Comparison of ENCODE assay signal across 15 cellular contexts in genomic region chr3:196246612-196247308, GRCh38. TPM values are rescaled to one million over a fixed set of nuclear protein-coding genes. Genes with fewer than 3 reads are reported as not detected.
A peak's percentile ranks its signal among the peaks of the same experiment; 100 is the strongest.
DNase-seq lines count a peak whose midpoint lies in the region; ATAC-seq, FAIRE-seq and TF ChIP-seq lines count a peak whose summit lies in the region.
"Had no signal": no experiment of that assay in that cellular context is flagged by ENCODE, and none has a peak within 500 bp of the region (broad histone marks: within the 10 kb centered on the region; RNA-seq: fewer than 3 reads in every experiment).

No MANE protein-coding gene starts in this region.

- H3K27ac ChIP-seq in DND-41 (ENCODE audit: low read length) (no peak overlapping the region), keratinocyte (ENCODE audit: control insufficient read depth, insufficient read depth, low read length) (no peak overlapping the region)
- H3K27ac ChIP-seq: prostate gland, SJSA1, suprapubic skin had no signal

- no peak overlapping the region for H3K4me3 Mint-ChIP-seq in activated T-cell treated with anti-CD3 and anti-CD28 coated beads, Interleukin-2, amount 50 U/mL, for 72 hours
- H3K4me3 Mint-ChIP-seq: activated naive CD4-positive, alpha-beta T cell treated with anti-CD3 and anti-CD28 coated beads for 36 hours had no signal

- H3K4me3 ChIP-seq in DND-41 (ENCODE audit: low read depth in 1 of 2, low read length in 2 of 2) (no peak overlapping the region), keratinocyte (ENCODE audit: control insufficient read depth in 2 of 3, extremely low read depth in 1 of 3, insufficient read depth in 2 of 3, low read depth in 1 of 3, low read length in 3 of 3) (no peak overlapping the region)
- H3K4me3 ChIP-seq: heart right ventricle, prostate gland, SJSA1, suprapubic skin had no signal

- H3K27me3 ChIP-seq in DND-41 (ENCODE audit: insufficient read depth, low read length, poor library complexity) (no peaks in the 10 kb centered on the region), keratinocyte (ENCODE audit: control insufficient read depth, extremely low read depth, insufficient read depth, low read length) (no peaks in the 10 kb centered on the region)
- H3K27me3 ChIP-seq: heart right ventricle, SJSA1, suprapubic skin had no signal

- no peaks in the 10 kb centered on the region for H3K27me3 Mint-ChIP-seq in activated T-cell treated with anti-CD3 and anti-CD28 coated beads, Interleukin-2, amount 50 U/mL, for 72 hours (ENCODE audit: low read depth)

- no peaks in the 10 kb centered on the region for H4K20me1 ChIP-seq in DND-41 (ENCODE audit: insufficient read depth, low read length)
- H4K20me1 ChIP-seq in keratinocyte (ENCODE audit: control insufficient read depth, extremely low read depth, insufficient read depth, low read length) = no peaks in the 10 kb centered on the region

- H3K36me3 Mint-ChIP-seq in activated T-cell treated with anti-CD3 and anti-CD28 coated beads, Interleukin-2, amount 50 U/mL, for 72 hours (ENCODE audit: insufficient read depth in 2 of 2) = peaks cover 2 to 6% of the 10 kb centered on the region in 2 donors

- H3K4me1 Mint-ChIP-seq in activated T-cell treated with anti-CD3 and anti-CD28 coated beads, Interleukin-2, amount 50 U/mL, for 72 hours (ENCODE audit: low read depth) = no peaks in the 10 kb centered on the region

- DNase-seq in DND-41 (peak; percentile 40), HS-5 (ENCODE audit: low read depth) (peak; percentile 90), keratinocyte (ENCODE audit: low read depth, low spot score) (peak; percentile 83), DMS53 (lab: John Stamatoyannopoulos, UW) (no peak)
- DNase-seq in activated T-cell treated with anti-CD3 and anti-CD28 coated beads, Interleukin-2, amount 50 U/mL, for 72 hours = peak in 1 of 2 donors; percentile 11
- DNase-seq in effector CD8-positive, alpha-beta T cell (lab: John Stamatoyannopoulos, UW) = no peak
- DNase-seq: activated naive CD4-positive, alpha-beta T cell treated with anti-CD3 and anti-CD28 coated beads for 36 hours; heart right ventricle; NCI-H1092 treated with DMSO at 0.1 percent for 48 hours; NCI-H526 treated with DMSO at 0.1 percent for 48 hours had no signal

- no peak overlapping the region for H2AFZ ChIP-seq in DND-41 (ENCODE audit: low read depth, low read length)
- no peak overlapping the region for H2AFZ ChIP-seq in keratinocyte (ENCODE audit: control insufficient read depth, low read length)

- H3K9me3 Mint-ChIP-seq in activated T-cell treated with anti-CD3 and anti-CD28 coated beads, Interleukin-2, amount 50 U/mL, for 72 hours = no peaks in the 10 kb centered on the region
- H3K9me3 Mint-ChIP-seq: activated naive CD4-positive, alpha-beta T cell treated with anti-CD3 and anti-CD28 coated beads for 36 hours had no signal

- H3K9ac ChIP-seq in DND-41 (ENCODE audit: low read depth, low read length) (no peak overlapping the region), keratinocyte (ENCODE audit: control insufficient read depth, extremely low read depth, insufficient read depth, low read length) (no peak overlapping the region)

- dilution Hi-C loops in keratinocyte (cut with MboI; ENCODE audit: extremely low pct_ligation_motif_present, low sequenced_read_pairs) = no loop called here

- no peak overlapping the region for H3K4me2 ChIP-seq in DND-41 (ENCODE audit: insufficient read depth, low read length)
- H3K4me2 ChIP-seq in keratinocyte (ENCODE audit: control insufficient read depth, extremely low read depth, insufficient read depth, low read depth, low read length) = no peak overlapping the region

- H3K36me3 ChIP-seq in DND-41 (ENCODE audit: insufficient read depth, low read length) (peaks cover 36% of the 10 kb centered on the region), keratinocyte (ENCODE audit: control insufficient read depth in 2 of 2, extremely low read depth in 1 of 2, insufficient read depth in 2 of 2, low read length in 2 of 2) (peaks cover 24 to 28% of the 10 kb centered on the region in 2 experiments)

- no peak overlapping the region for H3K27ac Mint-ChIP-seq in activated T-cell treated with anti-CD3 and anti-CD28 coated beads, Interleukin-2, amount 50 U/mL, for 72 hours
- H3K27ac Mint-ChIP-seq: activated naive CD4-positive, alpha-beta T cell treated with anti-CD3 and anti-CD28 coated beads for 36 hours had no signal

- H3K9me1 ChIP-seq in keratinocyte (ENCODE audit: control insufficient read depth, extremely low read depth, insufficient read depth, low read length) = no peaks in the 10 kb centered on the region

- no peak for TF ChIP-seq CTCF in DND-41 (IDR thresholded peaks at IDR 0.05; ENCODE audit: borderline replicate concordance, extremely low read depth, low read length, poor library complexity, severe bottlenecking)
- no peak for TF ChIP-seq CTCF in keratinocyte (optimal IDR thresholded peaks at IDR 0.05 in 1 of 3, IDR thresholded peaks at IDR 0.05 in 1 of 3, conservative IDR thresholded peaks at IDR 0.05 in 1 of 3; ENCODE audit: extremely low read depth in 1 of 3, insufficient read depth in 2 of 3, low read length in 3 of 3)

- H3K79me2 ChIP-seq in DND-41 (ENCODE audit: insufficient read depth, low read length) (no peaks in the 10 kb centered on the region), keratinocyte (ENCODE audit: control insufficient read depth, insufficient read depth, low read length) (peaks cover 13% of the 10 kb centered on the region)

- no peaks in the 10 kb centered on the region for H3K9me3 ChIP-seq in DND-41 (ENCODE audit: insufficient read depth, low read length, severe bottlenecking)
- H3K9me3 ChIP-seq in keratinocyte (ENCODE audit: control insufficient read depth, low read depth, low read length) = no peaks in the 10 kb centered on the region
- H3K9me3 ChIP-seq: heart right ventricle, prostate gland, SJSA1, suprapubic skin had no signal

- ATAC-seq in DND-41 (ENCODE audit: insufficient read depth, low read depth) (peak; percentile 57), GM21717 (IDR thresholded peaks at IDR 0.05; ENCODE audit: unreplicated experiment) (no peak)
- peak; percentile 44 to 84 for ATAC-seq in activated T-cell treated with anti-CD3 and anti-CD28 coated beads, Interleukin-2, amount 50 U/mL, for 72 hours (replicated peaks in 1 of 2)
- ATAC-seq: heart right ventricle had no signal

- H3K4me1 ChIP-seq in DND-41 (ENCODE audit: insufficient read depth, low read length) = no peaks in the 10 kb centered on the region
- no peaks in the 10 kb centered on the region for H3K4me1 ChIP-seq in keratinocyte (ENCODE audit: control insufficient read depth, extremely low read depth, insufficient read depth, low read length)
- H3K4me1 ChIP-seq: prostate gland, suprapubic skin had no signal

- FAIRE-seq in keratinocyte (lab: Jason Lieb, UNC) = no peak

RNA-seq across cellular contexts. Expression of gene SLC51A, which starts 30.4 kb away (rescaled TPM):
- total RNA-seq in activated T-cell treated with anti-CD3 and anti-CD28 coated beads, Interleukin-2, amount 50 U/mL, for 72 hours = not detected
- not detected in 3 replicates for polyA plus RNA-seq in keratinocyte
- not detected for polyA plus RNA-seq in keratinocyte (2011; ENCODE audit: low read depth)
- not detected in 2 replicates for polyA plus RNA-seq in keratinocyte (2011; cell fraction: cytosol; rRNA removed)
- not detected in 2 replicates for polyA plus RNA-seq in keratinocyte (2011; cell fraction: nucleus; rRNA removed)
- 4.2 and 7.6 TPM in 2 replicates for polyA plus RNA-seq in keratinocyte (2012; ENCODE audit: low replicate concordance)
- polyA minus RNA-seq in keratinocyte = not detected in 3 replicates
- not detected for polyA minus RNA-seq in keratinocyte (2011; cell fraction: cytosol; rRNA and poly(A)+ RNA removed)
- polyA minus RNA-seq in keratinocyte (2011; cell fraction: nucleus; rRNA and poly(A)+ RNA removed) = not detected in 2 replicates
- total RNA-seq: activated naive CD4-positive, alpha-beta T cell treated with anti-CD3 and anti-CD28 coated beads for 36 hours; lung microvascular endothelial cell; SJSA1; suprapubic skin had no signal

RNA-seq across cellular contexts. Expression of gene ZDHHC19, which starts 35.6 kb away (rescaled TPM):
- not detected for total RNA-seq in activated T-cell treated with anti-CD3 and anti-CD28 coated beads, Interleukin-2, amount 50 U/mL, for 72 hours
- polyA plus RNA-seq in keratinocyte = not detected in 3 replicates
- polyA plus RNA-seq in keratinocyte (2011; ENCODE audit: low read depth) = not detected
- not detected in 2 replicates for polyA plus RNA-seq in keratinocyte (2011; cell fraction: cytosol; rRNA removed)
- not detected in 2 replicates for polyA plus RNA-seq in keratinocyte (2011; cell fraction: nucleus; rRNA removed)
- not detected in 2 replicates for polyA plus RNA-seq in keratinocyte (2012; ENCODE audit: low replicate concordance)
- not detected in 3 replicates for polyA minus RNA-seq in keratinocyte
- polyA minus RNA-seq in keratinocyte (2011; cell fraction: cytosol; rRNA and poly(A)+ RNA removed) = not detected
- 0.93 TPM in 1 of 2 replicates, not detected in the other for polyA minus RNA-seq in keratinocyte (2011; cell fraction: nucleus; rRNA and poly(A)+ RNA removed)
- total RNA-seq: activated naive CD4-positive, alpha-beta T cell treated with anti-CD3 and anti-CD28 coated beads for 36 hours; lung microvascular endothelial cell; SJSA1; suprapubic skin had no signal

RNA-seq across cellular contexts. Expression of gene PCYT1A, which starts 40.8 kb away (rescaled TPM):
- total RNA-seq in activated T-cell treated with anti-CD3 and anti-CD28 coated beads, Interleukin-2, amount 50 U/mL, for 72 hours = 10 to 100 TPM; 52.0 to 56.9 TPM
- polyA plus RNA-seq in keratinocyte = 108 to 145 TPM (median 119 TPM) in 3 replicates
- 72.9 TPM for polyA plus RNA-seq in keratinocyte (2011; ENCODE audit: low read depth)
- 101 and 126 TPM in 2 replicates for polyA plus RNA-seq in keratinocyte (2011; cell fraction: cytosol; rRNA removed)
- polyA plus RNA-seq in keratinocyte (2011; cell fraction: nucleus; rRNA removed) = 233 and 241 TPM in 2 replicates
- polyA plus RNA-seq in keratinocyte (2012; ENCODE audit: low replicate concordance) = 60.2 and 92.5 TPM in 2 replicates
- polyA minus RNA-seq in keratinocyte = 216 to 407 TPM (median 290 TPM) in 3 replicates
- polyA minus RNA-seq in keratinocyte (2011; cell fraction: cytosol; rRNA and poly(A)+ RNA removed) = 141 TPM
- polyA minus RNA-seq in keratinocyte (2011; cell fraction: nucleus; rRNA and poly(A)+ RNA removed) = 208 and 271 TPM in 2 replicates

Comparison
In these comparisons a context has a peak if more than half of its experiments do, and no peak if none do; other contexts are left out.
1. DNase-seq: peak in DND-41 (single experiment), HS-5 (single experiment) and keratinocyte (single experiment); none in DMS53 (single experiment) and effector CD8-positive, alpha-beta T cell (single experiment).